1 cellular context compared by ENCODE assay signal in the genomic region with DNA sequence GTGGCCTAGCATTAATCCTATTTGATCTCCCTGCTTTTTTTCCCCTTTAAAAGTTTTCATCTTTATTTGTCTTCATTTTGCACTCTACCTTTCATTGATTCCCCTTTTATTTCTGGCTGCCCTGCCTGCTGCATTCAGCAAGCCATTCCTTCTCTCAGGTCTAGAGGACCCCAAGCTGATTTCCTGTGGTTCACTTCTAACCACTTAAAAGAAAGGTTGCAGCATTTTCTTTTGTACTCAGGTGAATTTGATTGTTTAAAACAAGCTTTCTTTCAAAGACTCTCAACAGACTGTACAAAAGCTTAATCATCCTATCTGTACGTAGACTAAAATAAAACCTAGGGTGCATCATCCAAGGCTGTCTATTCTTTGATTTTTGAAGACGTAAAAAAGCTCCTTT.
TF ChIP-seq lines count a peak whose summit lies in the region.

No MANE protein-coding gene starts in this region.

TF ChIP-seq in H1, 55 proteins besides CTCF, POLR2A, EP300 and RAD21 (continued from another document):
- no peak for TF ChIP-seq BCL11A (IDR thresholded peaks at IDR 0.05; ENCODE audit: low read depth in 2 of 2, low read length in 2 of 2)
- no peak for TF ChIP-seq TAF1 (IDR thresholded peaks at IDR 0.05; ENCODE audit: low read depth, low read length)
- no peak for TF ChIP-seq CEBPB (IDR thresholded peaks at IDR 0.05; ENCODE audit: low read depth, low read length)
